ENCODE assay signal across 1 cellular context in genomic region chr5:157542282-157542966, GRCh38.
TF ChIP-seq lines count a peak whose summit lies in the region.

No MANE protein-coding gene starts in this region.

TF ChIP-seq in H1, 55 proteins besides CTCF, POLR2A, EP300 and RAD21 (continued from another document):
- no peak for TF ChIP-seq SIRT6 (IDR thresholded peaks at IDR 0.05; ENCODE audit: low read length)
